In genomic region chr2:18777250-18777812, GRCh38 we compare ENCODE assay signal across 24 cellular contexts.
DNase-seq lines count a peak whose midpoint lies in the region; FAIRE-seq and TF ChIP-seq lines count a peak whose summit lies in the region.
"Had no signal": no experiment of that assay in that cellular context is flagged by ENCODE, and none has a peak within 500 bp of the region (broad histone marks: within the 10 kb centered on the region; RNA-seq: fewer than 3 reads in every experiment).

No MANE protein-coding gene starts in this region.

- TF ChIP-seq POLR2A in H54 (IDR thresholded peaks at IDR 0.05; ENCODE audit: low read depth, low read length), result no peak

- FAIRE-seq in H54 (lab: Jason Lieb, UNC), result peak; percentile 11
- FAIRE-seq: GM18507, HTR-8/SVneo, kidney had no signal

- DNase-seq in COR-L47 (lab: John Stamatoyannopoulos, UW) (peak; percentile 28), H54 (ENCODE audit: insufficient read length, low spot score) (no peak), NCI-H748 treated with DMSO at 0.1 percent for 48 hours (lab: John Stamatoyannopoulos, UW) (peak; percentile 84), iPS DF 4.7 (ENCODE audit: extremely low read depth, low spot score) (peak; percentile 3), anterior cingulate cortex (lab: John Stamatoyannopoulos, UW) (no peak), glomerular visceral epithelial cell (ENCODE audit: extremely low spot score) (no peak), AML-193 (lab: John Stamatoyannopoulos, UW) (no peak), NK-92 (lab: John Stamatoyannopoulos, UW; ENCODE audit: unreplicated experiment) (no peak)
- DNase-seq: activated CD4-positive, CD25-positive, alpha-beta regulatory T cell treated with anti-CD3 and anti-CD28 coated beads, Interleukin-2, amount 50 U/mL, for 72 hours; activated CD8-positive, alpha-beta memory T cell treated with anti-CD3 and anti-CD28 coated beads for 24 hours; activated T-cell treated with anti-CD3 and anti-CD28 coated beads, Interleukin-2, amount 50 U/mL, for 48 hours; CD8-positive, alpha-beta memory T cell; effector memory CD8-positive, alpha-beta T cell; Kasumi-1; kidney; naive thymus-derived CD4-positive, alpha-beta T cell; NCI-H1092 treated with DMSO at 0.1 percent for 48 hours; NCI-H526; SJCRH30; stimulated activated naive B cell treated with anti-CD40 and anti-IgM and Interleukin-4, amounts not matched to agents 10 μg/mL and 1 μg/mL and 100 μg/mL, for 72 hours; T1000; thyroid gland had no signal

Comparison
In these comparisons a context has a peak if more than half of its experiments do, and no peak if none do; other contexts are left out.
1. DNase-seq: peak in COR-L47 (single experiment), NCI-H748 treated with DMSO at 0.1 percent for 48 hours (single experiment) and iPS DF 4.7 (single experiment); none in H54 (single experiment), anterior cingulate cortex (0 of 58), glomerular visceral epithelial cell (single experiment), AML-193 (0 of 2) and NK-92 (single experiment).